ENCODE assay signal across 12 cellular contexts in the genomic region with DNA sequence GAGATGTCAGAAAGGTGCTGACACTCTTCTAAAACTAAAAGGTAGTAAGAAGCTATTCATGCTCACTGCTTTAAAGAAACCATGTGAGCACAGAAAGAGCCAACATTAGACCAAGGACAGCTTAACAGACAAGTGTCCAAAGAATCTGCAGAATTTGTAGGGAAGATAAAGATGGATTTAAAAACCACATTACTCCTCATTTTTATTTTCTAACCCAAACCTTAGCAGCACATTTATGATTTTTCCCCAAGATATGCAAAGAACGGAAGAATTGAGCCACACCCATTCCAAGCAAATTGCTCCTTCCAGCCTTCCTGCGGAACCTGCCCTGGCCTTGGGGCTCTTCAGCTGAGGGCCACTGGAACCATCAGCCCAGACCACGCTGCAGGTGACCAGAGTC. TPM values are rescaled to one million over a fixed set of nuclear protein-coding genes. Genes with fewer than 3 reads are reported as not detected.
DNase-seq lines count a peak whose midpoint lies in the region; ATAC-seq and TF ChIP-seq lines count a peak whose summit lies in the region.
"Had no signal": no experiment of that assay in that cellular context is flagged by ENCODE, and none has a peak within 500 bp of the region (broad histone marks: within the 10 kb centered on the region; RNA-seq: fewer than 3 reads in every experiment).

No MANE protein-coding gene starts in this region.

- intact Hi-C loops in vagina (cut with DNase I) = no loop called here

- no peak overlapping the region for H4K8ac ChIP-seq in mesenchymal stem cell (ENCODE audit: low read length)

- H3K4me3 ChIP-seq in mesenchymal stem cell (ENCODE audit: insufficient read depth in 1 of 2, low read depth in 1 of 2, low read length in 2 of 2) (peak overlapping the region in 1 of 2 experiments; percentile 48), vagina (no peak overlapping the region), coronary artery (no peak overlapping the region)
- H3K4me3 ChIP-seq: HAP-1 had no signal

- no peak overlapping the region for H3K4ac ChIP-seq in mesenchymal stem cell (ENCODE audit: low read depth in 1 of 2, low read length in 2 of 2)

- H3K9me3 ChIP-seq in mesenchymal stem cell (ENCODE audit: control insufficient read depth, low read length) (no peaks in the 10 kb centered on the region), vagina (no peaks in the 10 kb centered on the region)
- H3K9me3 ChIP-seq: HAP-1 had no signal

- peak overlapping the region; percentile 91 for H3K9ac ChIP-seq in mesenchymal stem cell (ENCODE audit: low read length)

- H3K4me3 Mint-ChIP-seq in activated naive CD4-positive, alpha-beta T cell treated with anti-CD3 and anti-CD28 coated beads, Interleukin-2, amount 50 U/mL, for 24 hours = peak overlapping the region; percentile 49
- H3K4me3 Mint-ChIP-seq in activated T-helper 17 cell treated with anti-CD3 and anti-CD28 coated beads, Interleukin-2, amount 50 U/mL, for 72 hours = peak overlapping the region; percentile 81
- H3K4me3 Mint-ChIP-seq: WTC11 had no signal

- DNase-seq in activated naive CD4-positive, alpha-beta T cell treated with anti-CD3 and anti-CD28 coated beads, Interleukin-2, amount 50 U/mL, for 72 hours (ENCODE audit: low spot score in 2 of 2) = no peak
- DNase-seq in mesenchymal stem cell (no peak), vagina (ENCODE audit: extremely low spot score in 2 of 2) (peak in 1 of 2 donors; percentile 65), NCI-H2196 (lab: John Stamatoyannopoulos, UW; ENCODE audit: unreplicated experiment) (no peak), coronary artery (ENCODE audit: low spot score) (no peak)
- DNase-seq in stimulated activated CD4-positive, alpha-beta T cell treated with anti-CD3 and anti-CD28 coated beads, Interleukin-4, amount 100 ng/mL, for 4 hours = no peak
- DNase-seq: mammary epithelial cell, NCI-H2107 had no signal

- peaks cover 17% of the 10 kb centered on the region for H3K79me1 ChIP-seq in mesenchymal stem cell (replicated peaks; ENCODE audit: low read length, poor library complexity, severe bottlenecking)

- no peak overlapping the region for H2BK5ac ChIP-seq in mesenchymal stem cell (ENCODE audit: low read depth, low read length, poor library complexity, severe bottlenecking)

- no peak overlapping the region for H3K4me2 ChIP-seq in mesenchymal stem cell (ENCODE audit: low read length, poor library complexity, severe bottlenecking)

- 100% methylated on average over 3 of the region's 3 CpGs for WGBS in mesenchymal stem cell

- H2BK120ac ChIP-seq in mesenchymal stem cell (ENCODE audit: low read depth, low read length) = no peak overlapping the region

- peak overlapping the region; percentile 14 for H2AK5ac ChIP-seq in mesenchymal stem cell (ENCODE audit: low read length, severe bottlenecking)

- no peak overlapping the region for H3K14ac ChIP-seq in mesenchymal stem cell (ENCODE audit: low read length in 2 of 2)

- no peak overlapping the region for H3K18ac ChIP-seq in mesenchymal stem cell (ENCODE audit: low read depth in 1 of 2, low read length in 2 of 2)

- no peaks in the 10 kb centered on the region for H3K27me3 Mint-ChIP-seq in activated naive CD4-positive, alpha-beta T cell treated with anti-CD3 and anti-CD28 coated beads, Interleukin-2, amount 50 U/mL, for 24 hours
- H3K27me3 Mint-ChIP-seq in activated T-helper 17 cell treated with anti-CD3 and anti-CD28 coated beads, Interleukin-2, amount 50 U/mL, for 72 hours = no peaks in the 10 kb centered on the region

- H3K36me3 Mint-ChIP-seq in activated naive CD4-positive, alpha-beta T cell treated with anti-CD3 and anti-CD28 coated beads, Interleukin-2, amount 50 U/mL, for 24 hours = peaks cover 14% of the 10 kb centered on the region
- peaks cover 38 to 53% of the 10 kb centered on the region in 2 donors for H3K36me3 Mint-ChIP-seq in activated naive CD4-positive, alpha-beta T cell treated with anti-CD3 and anti-CD28 coated beads, Interleukin-2, amount 50 U/mL, for 72 hours
- peaks cover 83% of the 10 kb centered on the region for H3K36me3 Mint-ChIP-seq in activated T-helper 17 cell treated with anti-CD3 and anti-CD28 coated beads, Interleukin-2, amount 50 U/mL, for 72 hours (ENCODE audit: low read depth)

- peaks cover 9% of the 10 kb centered on the region for H3K9me3 Mint-ChIP-seq in activated naive CD4-positive, alpha-beta T cell treated with anti-CD3 and anti-CD28 coated beads, Interleukin-2, amount 50 U/mL, for 24 hours
- peaks cover 5 to 11% of the 10 kb centered on the region in 2 donors for H3K9me3 Mint-ChIP-seq in activated naive CD4-positive, alpha-beta T cell treated with anti-CD3 and anti-CD28 coated beads, Interleukin-2, amount 50 U/mL, for 72 hours
- H3K9me3 Mint-ChIP-seq in activated T-helper 17 cell treated with anti-CD3 and anti-CD28 coated beads, Interleukin-2, amount 50 U/mL, for 72 hours = peaks cover 4% of the 10 kb centered on the region
- H3K9me3 Mint-ChIP-seq: WTC11 had no signal

- H3K23ac ChIP-seq in mesenchymal stem cell (ENCODE audit: low read length in 2 of 2) = no peak overlapping the region

- H3K27ac Mint-ChIP-seq in activated naive CD4-positive, alpha-beta T cell treated with anti-CD3 and anti-CD28 coated beads, Interleukin-2, amount 50 U/mL, for 24 hours = peak overlapping the region; percentile 46
- H3K27ac Mint-ChIP-seq in activated naive CD4-positive, alpha-beta T cell treated with anti-CD3 and anti-CD28 coated beads, Interleukin-2, amount 50 U/mL, for 72 hours = peak overlapping the region in 1 of 2 donors; percentile 30
- peak overlapping the region; percentile 75 for H3K27ac Mint-ChIP-seq in activated T-helper 17 cell treated with anti-CD3 and anti-CD28 coated beads, Interleukin-2, amount 50 U/mL, for 72 hours
- H3K27ac Mint-ChIP-seq: WTC11 had no signal

- no peak overlapping the region for H2AFZ ChIP-seq in mesenchymal stem cell (ENCODE audit: low read depth, low read length)

- H3K4me1 Mint-ChIP-seq in activated naive CD4-positive, alpha-beta T cell treated with anti-CD3 and anti-CD28 coated beads, Interleukin-2, amount 50 U/mL, for 24 hours = peaks cover 99% of the 10 kb centered on the region
- H3K4me1 Mint-ChIP-seq in activated T-helper 17 cell treated with anti-CD3 and anti-CD28 coated beads, Interleukin-2, amount 50 U/mL, for 72 hours = peaks cover 75% of the 10 kb centered on the region

- H3K36me3 ChIP-seq in mesenchymal stem cell (ENCODE audit: control insufficient read depth in 1 of 2, insufficient read depth in 2 of 2, low read depth in 1 of 2, low read length in 2 of 2) (peaks cover 0 to 3% of the 10 kb centered on the region in 2 experiments), vagina (no peaks in the 10 kb centered on the region)
- H3K36me3 ChIP-seq: HAP-1 had no signal

- H3K27ac ChIP-seq in mesenchymal stem cell (ENCODE audit: low read length, poor library complexity, severe bottlenecking) = no peak overlapping the region
- H3K27ac ChIP-seq in vagina = peak overlapping the region; percentile 78
- no peak overlapping the region for H3K27ac ChIP-seq in coronary artery

- H3K27me3 ChIP-seq in mesenchymal stem cell (ENCODE audit: control insufficient read depth in 1 of 2, insufficient read depth in 1 of 2, low read length in 2 of 2) = no peaks in the 10 kb centered on the region
- no peaks in the 10 kb centered on the region for H3K27me3 ChIP-seq in vagina

- H2BK12ac ChIP-seq in mesenchymal stem cell (ENCODE audit: low read length in 2 of 2) = peak overlapping the region in 1 of 2 experiments; percentile 92

- peak overlapping the region; percentile 19 for H4K91ac ChIP-seq in mesenchymal stem cell (ENCODE audit: low read length)

- H3K4me1 ChIP-seq in mesenchymal stem cell (ENCODE audit: control insufficient read depth, insufficient read depth, low read depth, low read length) (peaks cover 26% of the 10 kb centered on the region), vagina (peaks cover 79% of the 10 kb centered on the region)
- H3K4me1 ChIP-seq: HAP-1 had no signal

- TF ChIP-seq CTCF in vagina (IDR thresholded peaks at IDR 0.05) (no peak), coronary artery (IDR thresholded peaks at IDR 0.05) (no peak)

- TF ChIP-seq POLR2A in vagina (IDR thresholded peaks at IDR 0.05) = no peak

- H2BK15ac ChIP-seq in mesenchymal stem cell (ENCODE audit: low read depth, poor library complexity, severe bottlenecking) = no peak overlapping the region

- ATAC-seq in activated naive CD4-positive, alpha-beta T cell treated with anti-CD3 and anti-CD28 coated beads, Interleukin-2, amount 50 U/mL, for 72 hours = no peak
- ATAC-seq in activated T-helper 17 cell treated with anti-CD3 and anti-CD28 coated beads, Interleukin-2, amount 50 U/mL, for 72 hours (replicated peaks) = no peak
- ATAC-seq: WTC11 had no signal

RNA-seq across cellular contexts. Expression of gene MBP, which starts 26.9 kb away (rescaled TPM):
- 10 to 100 TPM; 52.2 to 60.0 TPM for total RNA-seq in activated naive CD4-positive, alpha-beta T cell treated with anti-CD3 and anti-CD28 coated beads, Interleukin-2, amount 50 U/mL, for 72 hours
- 10 to 100 TPM; 55.7 to 66.5 TPM for total RNA-seq in activated T-helper 17 cell treated with anti-CD3 and anti-CD28 coated beads, Interleukin-2, amount 50 U/mL, for 72 hours
- 7.6 TPM for polyA plus RNA-seq in mesenchymal stem cell (2013, experiment 1 of 2)
- polyA plus RNA-seq in mesenchymal stem cell (2013, experiment 2 of 2) = 8.8 TPM
- 33.6 TPM for total RNA-seq in vagina
